ENCODE assay signal across 9 cellular contexts in the genomic region with DNA sequence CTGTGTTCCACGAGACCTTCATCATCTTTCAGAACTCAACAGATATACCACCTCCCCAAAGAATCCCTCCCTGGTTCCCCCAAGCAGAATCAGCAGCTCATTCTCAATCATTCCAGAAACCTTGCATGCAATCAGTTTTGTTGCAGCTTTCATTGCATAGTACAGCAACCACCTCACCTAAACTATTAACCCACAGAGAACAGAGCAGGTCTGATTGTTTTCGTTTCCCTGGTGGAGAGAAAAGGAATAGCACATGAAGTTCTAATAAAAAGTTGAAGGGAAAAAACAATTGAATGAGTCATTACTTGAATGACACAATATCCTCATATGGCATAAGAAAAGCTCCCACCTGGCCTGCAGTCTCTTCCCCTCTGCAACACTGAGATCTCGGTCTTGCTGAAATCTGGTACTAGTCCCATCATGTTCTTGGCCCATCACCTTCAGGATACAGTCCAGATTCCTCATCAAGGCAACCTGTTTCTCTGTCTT.
DNase-seq lines count a peak whose midpoint lies in the region; ATAC-seq and TF ChIP-seq lines count a peak whose summit lies in the region.
"Had no signal": no experiment of that assay in that cellular context is flagged by ENCODE, and none has a peak within 500 bp of the region (broad histone marks: within the 10 kb centered on the region; RNA-seq: fewer than 3 reads in every experiment).

No MANE protein-coding gene starts in this region.

- DNase-seq in CD14-positive monocyte (ENCODE audit: low spot score) (no peak), HPDE6-E6E7 (ENCODE audit: extremely low spot score) (peak; percentile 22), WTC11 (ENCODE audit: low spot score) (no peak), kidney epithelial cell (ENCODE audit: low read depth) (no peak), superior temporal gyrus (ENCODE audit: extremely low spot score) (no peak), NCI-H187 treated with DMSO at 0.1 percent for 48 hours (lab: John Stamatoyannopoulos, UW) (no peak)
- DNase-seq in activated CD4-positive, alpha-beta T cell treated with anti-CD3 and anti-CD28 coated beads, Interleukin-2, amount 50 U/mL, for 4 hours = no peak

- POLR2A ChIA-PET in WTC11 (lab: Charles Lee) = interaction anchor here (0.6 kb wide), 1 partner anchor 157 kb away, joined by 4 read pairs; no protein-coding TSS in a partner anchor

- TF ChIP-seq CTCF in CD14-positive monocyte (IDR thresholded peaks at IDR 0.05) (peak; percentile 89), WTC11 (IDR thresholded peaks at IDR 0.05) (peak; percentile 54), kidney epithelial cell (IDR thresholded peaks at IDR 0.05; ENCODE audit: insufficient read depth, low read length, poor library complexity, severe bottlenecking) (peak; percentile 20)

- ATAC-seq in WTC11 (peak; percentile 59), HG03045 (IDR thresholded peaks at IDR 0.05; ENCODE audit: unreplicated experiment) (no peak)

- CTCF ChIA-PET in WTC11 (lab: Charles Lee) = interaction anchor here (0.8 kb wide), 1 partner anchor 57 kb away, joined by 5 read pairs; no protein-coding TSS in a partner anchor

- H3K4me3 ChIP-seq in kidney epithelial cell (ENCODE audit: low read depth, low read length) = no peak overlapping the region
- H3K4me3 ChIP-seq: SK-N-MC had no signal

- no peaks in the 10 kb centered on the region for H3K36me3 ChIP-seq in kidney epithelial cell (ENCODE audit: control insufficient read depth, insufficient read depth, low read length)

- intact Hi-C loops in CD14-positive monocyte (cut with micrococcal nuclease) = no loop called here

- H3K9me3 Mint-ChIP-seq in CD14-positive monocyte (peaks cover 18 to 31% (median 24%) of the 10 kb centered on the region in 7 donors), WTC11 (peaks cover 44% of the 10 kb centered on the region)

- H3K4me3 Mint-ChIP-seq in CD14-positive monocyte = no peak overlapping the region
- no peak overlapping the region for H3K4me3 Mint-ChIP-seq in WTC11

- H3K27me3 ChIP-seq in kidney epithelial cell (ENCODE audit: control insufficient read depth, insufficient read depth, low read length) = no peaks in the 10 kb centered on the region

- H3K36me3 Mint-ChIP-seq in CD14-positive monocyte (no peaks in the 10 kb centered on the region), WTC11 (peaks cover 17% of the 10 kb centered on the region)

- H3K27me3 Mint-ChIP-seq in CD14-positive monocyte (ENCODE audit: low read depth in 3 of 3) (peaks cover 0 to 2% (median 0%) of the 10 kb centered on the region in 3 donors), WTC11 (ENCODE audit: low read depth) (no peaks in the 10 kb centered on the region; the same call in 1 of the 2 replicates)

- H3K27ac Mint-ChIP-seq in CD14-positive monocyte = peak overlapping the region in 3 of 7 donors; percentile 43 to 77 (median 59)
- H3K27ac Mint-ChIP-seq in WTC11 = no peak overlapping the region

- H3K4me1 Mint-ChIP-seq in CD14-positive monocyte (peaks cover 8% of the 10 kb centered on the region), WTC11 (peaks cover 8% of the 10 kb centered on the region; the same call in 1 of the 2 replicates)

TF ChIP-seq in WTC11, 78 proteins besides CTCF, POLR2A, EP300 and RAD21 (continues in another document):
- TF ChIP-seq ZSCAN18 (CRISPR knock-in tag; IDR thresholded peaks at IDR 0.05) (no peak), KAT7 (CRISPR knock-in tag; IDR thresholded peaks at IDR 0.05; ENCODE audit: borderline replicate concordance) (no peak), ARID4B (CRISPR knock-in tag; IDR thresholded peaks at IDR 0.05; ENCODE audit: borderline replicate concordance) (no peak), NFATC4 (CRISPR knock-in tag; IDR thresholded peaks at IDR 0.05) (no peak), E2F5 (CRISPR knock-in tag; IDR thresholded peaks at IDR 0.05) (no peak), JAZF1 (CRISPR knock-in tag; IDR thresholded peaks at IDR 0.05) (no peak), EMX1 (CRISPR knock-in tag; IDR thresholded peaks at IDR 0.05) (no peak), ZNF317 (CRISPR knock-in tag; IDR thresholded peaks at IDR 0.05; ENCODE audit: borderline replicate concordance, low read depth) (no peak), HMGA2 (CRISPR knock-in tag; IDR thresholded peaks at IDR 0.05) (no peak), USF2 (CRISPR knock-in tag; IDR thresholded peaks at IDR 0.05) (no peak)
- TF ChIP-seq, protein P1, sequence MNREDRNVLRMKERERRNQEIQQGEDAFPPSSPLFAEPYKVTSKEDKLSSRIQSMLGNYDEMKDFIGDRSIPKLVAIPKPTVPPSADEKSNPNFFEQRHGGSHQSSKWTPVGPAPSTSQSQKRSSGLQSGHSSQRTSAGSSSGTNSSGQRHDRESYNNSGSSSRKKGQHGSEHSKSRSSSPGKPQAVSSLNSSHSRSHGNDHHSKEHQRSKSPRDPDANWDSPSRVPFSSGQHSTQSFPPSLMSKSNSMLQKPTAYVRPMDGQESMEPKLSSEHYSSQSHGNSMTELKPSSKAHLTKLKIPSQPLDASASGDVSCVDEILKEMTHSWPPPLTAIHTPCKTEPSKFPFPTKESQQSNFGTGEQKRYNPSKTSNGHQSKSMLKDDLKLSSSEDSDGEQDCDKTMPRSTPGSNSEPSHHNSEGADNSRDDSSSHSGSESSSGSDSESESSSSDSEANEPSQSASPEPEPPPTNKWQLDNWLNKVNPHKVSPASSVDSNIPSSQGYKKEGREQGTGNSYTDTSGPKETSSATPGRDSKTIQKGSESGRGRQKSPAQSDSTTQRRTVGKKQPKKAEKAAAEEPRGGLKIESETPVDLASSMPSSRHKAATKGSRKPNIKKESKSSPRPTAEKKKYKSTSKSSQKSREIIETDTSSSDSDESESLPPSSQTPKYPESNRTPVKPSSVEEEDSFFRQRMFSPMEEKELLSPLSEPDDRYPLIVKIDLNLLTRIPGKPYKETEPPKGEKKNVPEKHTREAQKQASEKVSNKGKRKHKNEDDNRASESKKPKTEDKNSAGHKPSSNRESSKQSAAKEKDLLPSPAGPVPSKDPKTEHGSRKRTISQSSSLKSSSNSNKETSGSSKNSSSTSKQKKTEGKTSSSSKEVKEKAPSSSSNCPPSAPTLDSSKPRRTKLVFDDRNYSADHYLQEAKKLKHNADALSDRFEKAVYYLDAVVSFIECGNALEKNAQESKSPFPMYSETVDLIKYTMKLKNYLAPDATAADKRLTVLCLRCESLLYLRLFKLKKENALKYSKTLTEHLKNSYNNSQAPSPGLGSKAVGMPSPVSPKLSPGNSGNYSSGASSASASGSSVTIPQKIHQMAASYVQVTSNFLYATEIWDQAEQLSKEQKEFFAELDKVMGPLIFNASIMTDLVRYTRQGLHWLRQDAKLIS (CRISPR knock-in tag; IDR thresholded peaks at IDR 0.05; ENCODE audit: borderline replicate concordance) = no peak

Comparison
In these comparisons a context has a peak if more than half of its experiments do, and no peak if none do; other contexts are left out.
1. CTCF ChIP-seq: peak in every context shown above with its lines; median percentile 89 in CD14-positive monocyte; 54 in WTC11; 20 in kidney epithelial cell.